Comparison of ENCODE assay signal across 1 cellular context in the genomic region with DNA sequence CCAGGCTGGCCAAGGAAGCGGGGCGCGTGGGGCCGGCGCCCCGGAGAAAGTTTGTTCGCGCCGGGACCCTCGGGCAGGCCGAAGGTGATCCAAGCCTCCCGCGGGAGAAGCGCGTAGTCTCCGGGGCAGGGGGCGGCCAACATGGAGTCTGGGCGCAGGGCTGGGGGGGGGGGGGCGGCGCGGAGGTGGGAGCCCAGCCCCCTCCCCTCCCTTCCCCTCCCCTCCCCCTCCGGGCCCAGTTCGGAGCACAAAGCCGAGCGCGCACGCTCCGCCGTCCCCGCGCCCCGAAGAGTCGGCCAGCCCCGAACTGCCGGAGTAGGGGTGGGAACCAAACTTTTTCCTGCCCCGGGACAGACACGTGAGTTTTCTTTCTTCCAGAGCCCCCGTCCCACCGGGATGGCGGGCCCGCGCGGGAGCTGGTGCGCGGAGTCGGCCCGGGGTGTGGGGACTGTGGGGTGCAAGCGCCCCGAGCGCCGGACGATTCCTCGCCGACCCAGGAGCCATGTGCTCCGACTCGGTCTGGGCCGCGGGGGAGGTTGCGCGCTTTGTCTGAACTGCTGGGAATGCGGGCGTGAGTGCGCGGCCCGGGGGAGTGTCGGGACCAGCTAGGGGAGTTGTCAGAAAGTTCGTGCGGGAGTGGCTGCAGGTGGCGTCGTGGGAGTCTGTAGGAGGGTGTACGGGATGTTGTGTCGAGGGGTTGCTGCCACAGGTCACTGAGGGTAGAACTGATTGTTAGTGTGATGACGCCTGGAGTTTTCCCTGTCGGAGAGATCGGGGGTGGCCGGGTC.
A peak's percentile ranks its signal among the peaks of the same experiment; 100 is the strongest.
TF ChIP-seq lines count a peak whose summit lies in the region.

No MANE protein-coding gene starts in this region.

TF ChIP-seq in HepG2, 621 proteins besides CTCF, POLR2A, EP300 and RAD21 (continued from another document and continues in another):
- TF ChIP-seq, protein P1, sequence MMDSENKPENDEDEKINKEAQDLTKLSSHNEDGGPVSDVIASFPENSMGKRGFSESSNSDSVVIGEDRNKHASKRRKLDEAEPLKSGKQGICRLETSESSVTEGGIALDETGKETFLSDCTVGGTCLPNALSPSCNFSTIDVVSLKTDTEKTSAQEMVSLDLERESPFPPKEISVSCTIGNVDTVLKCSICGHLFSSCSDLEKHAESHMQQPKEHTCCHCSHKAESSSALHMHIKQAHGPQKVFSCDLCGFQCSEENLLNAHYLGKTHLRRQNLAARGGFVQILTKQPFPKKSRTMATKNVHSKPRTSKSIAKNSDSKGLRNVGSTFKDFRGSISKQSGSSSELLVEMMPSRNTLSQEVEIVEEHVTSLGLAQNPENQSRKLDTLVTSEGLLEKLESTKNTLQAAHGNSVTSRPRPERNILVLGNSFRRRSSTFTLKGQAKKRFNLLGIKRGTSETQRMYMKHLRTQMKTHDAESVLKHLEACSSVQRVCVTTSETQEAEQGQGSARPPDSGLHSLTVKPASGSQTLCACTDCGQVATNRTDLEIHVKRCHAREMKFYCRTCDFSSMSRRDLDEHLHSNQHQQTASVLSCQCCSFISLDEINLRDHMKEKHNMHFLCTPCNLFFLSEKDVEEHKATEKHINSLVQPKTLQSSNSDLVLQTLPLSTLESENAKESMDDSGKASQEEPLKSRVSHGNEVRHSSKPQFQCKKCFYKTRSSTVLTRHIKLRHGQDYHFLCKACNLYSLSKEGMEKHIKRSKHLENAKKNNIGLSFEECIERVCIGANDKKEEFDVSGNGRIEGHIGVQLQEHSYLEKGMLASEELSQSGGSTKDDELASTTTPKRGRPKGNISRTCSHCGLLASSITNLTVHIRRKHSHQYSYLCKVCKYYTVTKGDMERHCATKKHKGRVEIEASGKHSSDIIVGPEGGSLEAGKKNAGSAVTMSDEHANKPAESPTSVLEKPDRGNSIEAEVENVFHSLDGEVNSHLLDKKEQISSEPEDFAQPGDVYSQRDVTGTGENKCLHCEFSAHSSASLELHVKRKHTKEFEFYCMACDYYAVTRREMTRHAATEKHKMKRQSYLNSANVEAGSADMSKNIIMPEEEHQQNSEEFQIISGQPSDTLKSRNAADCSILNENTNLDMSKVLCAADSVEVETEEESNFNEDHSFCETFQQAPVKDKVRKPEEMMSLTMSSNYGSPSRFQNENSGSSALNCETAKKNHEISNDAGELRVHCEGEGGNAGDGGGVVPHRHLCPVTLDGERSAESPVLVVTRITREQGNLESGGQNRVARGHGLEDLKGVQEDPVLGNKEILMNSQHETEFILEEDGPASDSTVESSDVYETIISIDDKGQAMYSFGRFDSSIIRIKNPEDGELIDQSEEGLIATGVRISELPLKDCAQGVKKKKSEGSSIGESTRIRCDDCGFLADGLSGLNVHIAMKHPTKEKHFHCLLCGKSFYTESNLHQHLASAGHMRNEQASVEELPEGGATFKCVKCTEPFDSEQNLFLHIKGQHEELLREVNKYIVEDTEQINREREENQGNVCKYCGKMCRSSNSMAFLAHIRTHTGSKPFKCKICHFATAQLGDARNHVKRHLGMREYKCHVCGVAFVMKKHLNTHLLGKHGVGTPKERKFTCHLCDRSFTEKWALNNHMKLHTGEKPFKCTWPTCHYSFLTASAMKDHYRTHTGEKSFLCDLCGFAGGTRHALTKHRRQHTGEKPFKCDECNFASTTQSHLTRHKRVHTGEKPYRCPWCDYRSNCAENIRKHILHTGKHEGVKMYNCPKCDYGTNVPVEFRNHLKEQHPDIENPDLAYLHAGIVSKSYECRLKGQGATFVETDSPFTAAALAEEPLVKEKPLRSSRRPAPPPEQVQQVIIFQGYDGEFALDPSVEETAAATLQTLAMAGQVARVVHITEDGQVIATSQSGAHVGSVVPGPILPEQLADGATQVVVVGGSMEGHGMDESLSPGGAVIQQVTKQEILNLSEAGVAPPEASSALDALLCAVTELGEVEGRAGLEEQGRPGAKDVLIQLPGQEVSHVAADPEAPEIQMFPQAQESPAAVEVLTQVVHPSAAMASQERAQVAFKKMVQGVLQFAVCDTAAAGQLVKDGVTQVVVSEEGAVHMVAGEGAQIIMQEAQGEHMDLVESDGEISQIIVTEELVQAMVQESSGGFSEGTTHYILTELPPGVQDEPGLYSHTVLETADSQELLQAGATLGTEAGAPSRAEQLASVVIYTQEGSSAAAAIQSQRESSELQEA (CRISPR knock-in tag; IDR thresholded peaks at IDR 0.05; ENCODE audit: not compliant biosample characterization) = peak; percentile 76
- TF ChIP-seq, protein P2, sequence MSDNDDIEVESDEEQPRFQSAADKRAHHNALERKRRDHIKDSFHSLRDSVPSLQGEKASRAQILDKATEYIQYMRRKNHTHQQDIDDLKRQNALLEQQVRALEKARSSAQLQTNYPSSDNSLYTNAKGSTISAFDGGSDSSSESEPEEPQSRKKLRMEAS (IDR thresholded peaks at IDR 0.05) = peak; percentile 97
- TF ChIP-seq, protein P3, sequence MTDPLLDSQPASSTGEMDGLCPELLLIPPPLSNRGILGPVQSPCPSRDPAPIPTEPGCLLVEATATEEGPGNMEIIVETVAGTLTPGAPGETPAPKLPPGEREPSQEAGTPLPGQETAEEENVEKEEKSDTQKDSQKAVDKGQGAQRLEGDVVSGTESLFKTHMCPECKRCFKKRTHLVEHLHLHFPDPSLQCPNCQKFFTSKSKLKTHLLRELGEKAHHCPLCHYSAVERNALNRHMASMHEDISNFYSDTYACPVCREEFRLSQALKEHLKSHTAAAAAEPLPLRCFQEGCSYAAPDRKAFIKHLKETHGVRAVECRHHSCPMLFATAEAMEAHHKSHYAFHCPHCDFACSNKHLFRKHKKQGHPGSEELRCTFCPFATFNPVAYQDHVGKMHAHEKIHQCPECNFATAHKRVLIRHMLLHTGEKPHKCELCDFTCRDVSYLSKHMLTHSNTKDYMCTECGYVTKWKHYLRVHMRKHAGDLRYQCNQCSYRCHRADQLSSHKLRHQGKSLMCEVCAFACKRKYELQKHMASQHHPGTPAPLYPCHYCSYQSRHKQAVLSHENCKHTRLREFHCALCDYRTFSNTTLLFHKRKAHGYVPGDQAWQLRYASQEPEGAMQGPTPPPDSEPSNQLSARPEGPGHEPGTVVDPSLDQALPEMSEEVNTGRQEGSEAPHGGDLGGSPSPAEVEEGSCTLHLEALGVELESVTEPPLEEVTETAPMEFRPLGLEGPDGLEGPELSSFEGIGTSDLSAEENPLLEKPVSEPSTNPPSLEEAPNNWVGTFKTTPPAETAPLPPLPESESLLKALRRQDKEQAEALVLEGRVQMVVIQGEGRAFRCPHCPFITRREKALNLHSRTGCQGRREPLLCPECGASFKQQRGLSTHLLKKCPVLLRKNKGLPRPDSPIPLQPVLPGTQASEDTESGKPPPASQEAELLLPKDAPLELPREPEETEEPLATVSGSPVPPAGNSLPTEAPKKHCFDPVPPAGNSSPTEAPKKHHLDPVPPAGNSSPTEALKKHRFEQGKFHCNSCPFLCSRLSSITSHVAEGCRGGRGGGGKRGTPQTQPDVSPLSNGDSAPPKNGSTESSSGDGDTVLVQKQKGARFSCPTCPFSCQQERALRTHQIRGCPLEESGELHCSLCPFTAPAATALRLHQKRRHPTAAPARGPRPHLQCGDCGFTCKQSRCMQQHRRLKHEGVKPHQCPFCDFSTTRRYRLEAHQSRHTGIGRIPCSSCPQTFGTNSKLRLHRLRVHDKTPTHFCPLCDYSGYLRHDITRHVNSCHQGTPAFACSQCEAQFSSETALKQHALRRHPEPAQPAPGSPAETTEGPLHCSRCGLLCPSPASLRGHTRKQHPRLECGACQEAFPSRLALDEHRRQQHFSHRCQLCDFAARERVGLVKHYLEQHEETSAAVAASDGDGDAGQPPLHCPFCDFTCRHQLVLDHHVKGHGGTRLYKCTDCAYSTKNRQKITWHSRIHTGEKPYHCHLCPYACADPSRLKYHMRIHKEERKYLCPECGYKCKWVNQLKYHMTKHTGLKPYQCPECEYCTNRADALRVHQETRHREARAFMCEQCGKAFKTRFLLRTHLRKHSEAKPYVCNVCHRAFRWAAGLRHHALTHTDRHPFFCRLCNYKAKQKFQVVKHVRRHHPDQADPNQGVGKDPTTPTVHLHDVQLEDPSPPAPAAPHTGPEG (CRISPR knock-in tag; IDR thresholded peaks at IDR 0.05) = peak; percentile 55; the same call in 1 of the 2 replicates
- TF ChIP-seq ZFAT (CRISPR knock-in tag; conservative IDR thresholded peaks at IDR 0.05) (no peak; the same call in 1 of the 2 replicates), ZNF850 (CRISPR knock-in tag; conservative IDR thresholded peaks at IDR 0.05) (no peak), HIVEP1 (CRISPR knock-in tag; IDR thresholded peaks at IDR 0.05) (peak; percentile 85), ZNF292 (CRISPR knock-in tag; IDR thresholded peaks at IDR 0.05; ENCODE audit: borderline replicate concordance, low read depth) (no peak), TGIF2 (CRISPR knock-in tag; IDR thresholded peaks at IDR 0.05) (peak; percentile 45; the same call in 1 of the 2 replicates), MZF1 (CRISPR knock-in tag; IDR thresholded peaks at IDR 0.05; ENCODE audit: borderline replicate concordance) (no peak), ZNF337 (CRISPR knock-in tag; IDR thresholded peaks at IDR 0.05; ENCODE audit: borderline replicate concordance, low read depth) (no peak), SMAD3 (CRISPR knock-in tag; IDR thresholded peaks at IDR 0.05) (0 out of 2 replicates have a peak, but pooled peaks have one; percentile 10), ZNF34 (CRISPR knock-in tag; IDR thresholded peaks at IDR 0.05; ENCODE audit: borderline replicate concordance) (no peak), HOXA3 (CRISPR knock-in tag; IDR thresholded peaks at IDR 0.05) (peak; percentile 50; the same call in 1 of the 2 replicates), ZFY (CRISPR knock-in tag; IDR thresholded peaks at IDR 0.05) (peak; percentile 78), EED (CRISPR knock-in tag; IDR thresholded peaks at IDR 0.05) (peak; percentile 87; the same call in 1 of the 2 replicates), FOXA1 (IDR thresholded peaks at IDR 0.05) (no peak), FOXA1 (CRISPR knock-in tag; IDR thresholded peaks at IDR 0.05) (peak; percentile 16; the same call in 1 of the 2 replicates), DPF2 (CRISPR knock-in tag; IDR thresholded peaks at IDR 0.05; ENCODE audit: borderline replicate concordance, low read depth) (no peak), ZNF777 (CRISPR knock-in tag; IDR thresholded peaks at IDR 0.05) (no peak; the same call in none of the 2 replicates), CREB1 (IDR thresholded peaks at IDR 0.05) (peak; percentile 20; the same call in 1 of the 2 replicates), CREB1 (CRISPR knock-in tag; IDR thresholded peaks at IDR 0.05) (no peak), ZKSCAN1 (IDR thresholded peaks at IDR 0.05; ENCODE audit: low read length) (no peak), GATA4 (IDR thresholded peaks at IDR 0.05; ENCODE audit: borderline replicate concordance, low read depth) (no peak), BRD4 (CRISPR knock-in tag; IDR thresholded peaks at IDR 0.05) (peak; percentile 72; the same call in 1 of the 2 replicates), ZNF660 (CRISPR knock-in tag; IDR thresholded peaks at IDR 0.05; ENCODE audit: borderline replicate concordance, low read depth) (no peak), TCF7L2 (IDR thresholded peaks at IDR 0.05; ENCODE audit: low read depth, low read length) (no peak), GZF1 (CRISPR knock-in tag; IDR thresholded peaks at IDR 0.05) (no peak; the same call in 1 of the 2 replicates)
- TF ChIP-seq, protein P4, sequence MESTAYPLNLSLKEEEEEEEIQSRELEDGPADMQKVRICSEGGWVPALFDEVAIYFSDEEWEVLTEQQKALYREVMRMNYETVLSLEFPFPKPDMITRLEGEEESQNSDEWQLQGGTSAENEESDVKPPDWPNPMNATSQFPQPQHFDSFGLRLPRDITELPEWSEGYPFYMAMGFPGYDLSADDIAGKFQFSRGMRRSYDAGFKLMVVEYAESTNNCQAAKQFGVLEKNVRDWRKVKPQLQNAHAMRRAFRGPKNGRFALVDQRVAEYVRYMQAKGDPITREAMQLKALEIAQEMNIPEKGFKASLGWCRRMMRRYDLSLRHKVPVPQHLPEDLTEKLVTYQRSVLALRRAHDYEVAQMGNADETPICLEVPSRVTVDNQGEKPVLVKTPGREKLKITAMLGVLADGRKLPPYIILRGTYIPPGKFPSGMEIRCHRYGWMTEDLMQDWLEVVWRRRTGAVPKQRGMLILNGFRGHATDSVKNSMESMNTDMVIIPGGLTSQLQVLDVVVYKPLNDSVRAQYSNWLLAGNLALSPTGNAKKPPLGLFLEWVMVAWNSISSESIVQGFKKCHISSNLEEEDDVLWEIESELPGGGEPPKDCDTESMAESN (CRISPR knock-in tag; conservative IDR thresholded peaks at IDR 0.05) = peak; percentile 93
- TF ChIP-seq, protein P5, sequence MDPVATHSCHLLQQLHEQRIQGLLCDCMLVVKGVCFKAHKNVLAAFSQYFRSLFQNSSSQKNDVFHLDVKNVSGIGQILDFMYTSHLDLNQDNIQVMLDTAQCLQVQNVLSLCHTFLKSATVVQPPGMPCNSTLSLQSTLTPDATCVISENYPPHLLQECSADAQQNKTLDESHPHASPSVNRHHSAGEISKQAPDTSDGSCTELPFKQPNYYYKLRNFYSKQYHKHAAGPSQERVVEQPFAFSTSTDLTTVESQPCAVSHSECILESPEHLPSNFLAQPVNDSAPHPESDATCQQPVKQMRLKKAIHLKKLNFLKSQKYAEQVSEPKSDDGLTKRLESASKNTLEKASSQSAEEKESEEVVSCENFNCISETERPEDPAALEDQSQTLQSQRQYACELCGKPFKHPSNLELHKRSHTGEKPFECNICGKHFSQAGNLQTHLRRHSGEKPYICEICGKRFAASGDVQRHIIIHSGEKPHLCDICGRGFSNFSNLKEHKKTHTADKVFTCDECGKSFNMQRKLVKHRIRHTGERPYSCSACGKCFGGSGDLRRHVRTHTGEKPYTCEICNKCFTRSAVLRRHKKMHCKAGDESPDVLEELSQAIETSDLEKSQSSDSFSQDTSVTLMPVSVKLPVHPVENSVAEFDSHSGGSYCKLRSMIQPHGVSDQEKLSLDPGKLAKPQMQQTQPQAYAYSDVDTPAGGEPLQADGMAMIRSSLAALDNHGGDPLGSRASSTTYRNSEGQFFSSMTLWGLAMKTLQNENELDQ (CRISPR knock-in tag; IDR thresholded peaks at IDR 0.05; ENCODE audit: borderline replicate concordance) = no peak
- TF ChIP-seq, protein P6, sequence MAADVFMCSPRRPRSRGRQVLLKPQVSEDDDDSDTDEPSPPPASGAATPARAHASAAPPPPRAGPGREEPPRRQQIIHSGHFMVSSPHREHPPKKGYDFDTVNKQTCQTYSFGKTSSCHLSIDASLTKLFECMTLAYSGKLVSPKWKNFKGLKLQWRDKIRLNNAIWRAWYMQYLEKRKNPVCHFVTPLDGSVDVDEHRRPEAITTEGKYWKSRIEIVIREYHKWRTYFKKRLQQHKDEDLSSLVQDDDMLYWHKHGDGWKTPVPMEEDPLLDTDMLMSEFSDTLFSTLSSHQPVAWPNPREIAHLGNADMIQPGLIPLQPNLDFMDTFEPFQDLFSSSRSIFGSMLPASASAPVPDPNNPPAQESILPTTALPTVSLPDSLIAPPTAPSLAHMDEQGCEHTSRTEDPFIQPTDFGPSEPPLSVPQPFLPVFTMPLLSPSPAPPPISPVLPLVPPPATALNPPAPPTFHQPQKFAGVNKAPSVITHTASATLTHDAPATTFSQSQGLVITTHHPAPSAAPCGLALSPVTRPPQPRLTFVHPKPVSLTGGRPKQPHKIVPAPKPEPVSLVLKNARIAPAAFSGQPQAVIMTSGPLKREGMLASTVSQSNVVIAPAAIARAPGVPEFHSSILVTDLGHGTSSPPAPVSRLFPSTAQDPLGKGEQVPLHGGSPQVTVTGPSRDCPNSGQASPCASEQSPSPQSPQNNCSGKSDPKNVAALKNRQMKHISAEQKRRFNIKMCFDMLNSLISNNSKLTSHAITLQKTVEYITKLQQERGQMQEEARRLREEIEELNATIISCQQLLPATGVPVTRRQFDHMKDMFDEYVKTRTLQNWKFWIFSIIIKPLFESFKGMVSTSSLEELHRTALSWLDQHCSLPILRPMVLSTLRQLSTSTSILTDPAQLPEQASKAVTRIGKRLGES (CRISPR knock-in tag; IDR thresholded peaks at IDR 0.05; ENCODE audit: borderline replicate concordance) = no peak
- TF ChIP-seq, protein P7, sequence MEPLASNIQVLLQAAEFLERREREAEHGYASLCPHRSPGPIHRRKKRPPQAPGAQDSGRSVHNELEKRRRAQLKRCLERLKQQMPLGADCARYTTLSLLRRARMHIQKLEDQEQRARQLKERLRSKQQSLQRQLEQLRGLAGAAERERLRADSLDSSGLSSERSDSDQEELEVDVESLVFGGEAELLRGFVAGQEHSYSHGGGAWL (CRISPR knock-in tag; IDR thresholded peaks at IDR 0.05) = peak; percentile 81
